Comparison of ENCODE assay signal across 8 cellular contexts in genomic region chr15:55197362-55197705, GRCh38. TPM values are rescaled to one million over a fixed set of nuclear protein-coding genes. Genes with fewer than 3 reads are reported as not detected.
A peak's percentile ranks its signal among the peaks of the same experiment; 100 is the strongest.
DNase-seq lines count a peak whose midpoint lies in the region; ATAC-seq and TF ChIP-seq lines count a peak whose summit lies in the region.

No MANE protein-coding gene starts in this region.

- WGBS in lower leg skin, 2 donors = 0 to 1% methylated on average over 10 of the region's 10 CpGs

- ATAC-seq in GM18867 (IDR thresholded peaks at IDR 0.05; ENCODE audit: unreplicated experiment) (peak; percentile 14), HG02840 (IDR thresholded peaks at IDR 0.05; ENCODE audit: low FRiP score, unreplicated experiment) (peak; percentile 5)

- intact Hi-C loops in lower leg skin (cut with DNase I; ENCODE audit: low total_unique reads) (no loop called here), posterior cingulate gyrus (cut with DNase I) (no loop called here)

- H3K4me3 ChIP-seq in lower leg skin (ENCODE audit: low read depth, poor library complexity, severe bottlenecking) = peak overlapping the region; percentile 47

- no peak for TF ChIP-seq POLR2A in lower leg skin (IDR thresholded peaks at IDR 0.05)

- DNase-seq in lower leg skin (ENCODE audit: low spot score in 2 of 2) = no peak
- no peak for DNase-seq in NCI-H187 treated with DMSO at 0.1 percent for 48 hours (lab: John Stamatoyannopoulos, UW)
- DNase-seq in NCI-H1048 (lab: John Stamatoyannopoulos, UW) = no peak
- DNase-seq in T1000 (lab: John Stamatoyannopoulos, UW) = no peak
- no peak for DNase-seq in posterior cingulate gyrus

- no peak for TF ChIP-seq CTCF in VCaP (conservative IDR thresholded peaks at IDR 0.05)
- TF ChIP-seq CTCF in lower leg skin (IDR thresholded peaks at IDR 0.05) = no peak

- peak overlapping the region; percentile 91 for H3K27ac ChIP-seq in VCaP

RNA-seq across cellular contexts. Expression of gene RSL24D1, which starts 0.6 kb away (rescaled TPM):
- 10 to 100 TPM; 41.4 to 70.3 (median 47.5) TPM for total RNA-seq in lower leg skin
